2 cellular contexts compared by ENCODE assay signal in the genomic region with DNA sequence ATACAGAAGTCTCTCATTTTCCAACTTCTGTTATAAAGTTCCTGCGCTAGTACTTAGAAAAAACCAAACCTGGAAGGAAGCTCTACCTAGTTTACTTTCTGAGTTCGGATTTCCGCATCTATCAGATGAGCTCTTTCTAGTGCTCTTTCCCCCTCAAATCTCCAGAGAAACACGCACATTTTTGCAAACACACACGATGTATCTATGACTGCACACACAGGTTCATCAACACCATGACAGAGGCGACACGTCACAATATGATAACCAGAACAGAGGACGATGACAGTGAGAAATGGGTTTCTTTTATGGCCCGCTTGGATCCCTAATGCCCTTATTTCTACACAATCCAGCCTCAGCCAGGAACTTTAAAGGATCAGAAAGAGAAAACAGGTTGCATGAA.
TF ChIP-seq lines count a peak whose summit lies in the region.

No MANE protein-coding gene starts in this region.

TF ChIP-seq in IMR-90, 13 proteins besides CTCF, POLR2A, EP300 and RAD21 (continued from another document):
- TF ChIP-seq, protein P1, sequence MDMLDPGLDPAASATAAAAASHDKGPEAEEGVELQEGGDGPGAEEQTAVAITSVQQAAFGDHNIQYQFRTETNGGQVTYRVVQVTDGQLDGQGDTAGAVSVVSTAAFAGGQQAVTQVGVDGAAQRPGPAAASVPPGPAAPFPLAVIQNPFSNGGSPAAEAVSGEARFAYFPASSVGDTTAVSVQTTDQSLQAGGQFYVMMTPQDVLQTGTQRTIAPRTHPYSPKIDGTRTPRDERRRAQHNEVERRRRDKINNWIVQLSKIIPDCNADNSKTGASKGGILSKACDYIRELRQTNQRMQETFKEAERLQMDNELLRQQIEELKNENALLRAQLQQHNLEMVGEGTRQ (IDR thresholded peaks at IDR 0.05; ENCODE audit: low read depth, low read length) = no peak
- TF ChIP-seq CHD1 (IDR thresholded peaks at IDR 0.05; ENCODE audit: low read depth, low read length) = no peak
- TF ChIP-seq NFE2L2 (IDR thresholded peaks at IDR 0.05; ENCODE audit: low read depth, low read length) = no peak
- TF ChIP-seq, protein P2, sequence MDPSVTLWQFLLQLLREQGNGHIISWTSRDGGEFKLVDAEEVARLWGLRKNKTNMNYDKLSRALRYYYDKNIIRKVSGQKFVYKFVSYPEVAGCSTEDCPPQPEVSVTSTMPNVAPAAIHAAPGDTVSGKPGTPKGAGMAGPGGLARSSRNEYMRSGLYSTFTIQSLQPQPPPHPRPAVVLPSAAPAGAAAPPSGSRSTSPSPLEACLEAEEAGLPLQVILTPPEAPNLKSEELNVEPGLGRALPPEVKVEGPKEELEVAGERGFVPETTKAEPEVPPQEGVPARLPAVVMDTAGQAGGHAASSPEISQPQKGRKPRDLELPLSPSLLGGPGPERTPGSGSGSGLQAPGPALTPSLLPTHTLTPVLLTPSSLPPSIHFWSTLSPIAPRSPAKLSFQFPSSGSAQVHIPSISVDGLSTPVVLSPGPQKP (IDR thresholded peaks at IDR 0.05; ENCODE audit: borderline replicate concordance, low read depth, low read length) = no peak
- no peak for TF ChIP-seq CEBPB (IDR thresholded peaks at IDR 0.05; ENCODE audit: low read depth, low read length)
- TF ChIP-seq MAFK (IDR thresholded peaks at IDR 0.05; ENCODE audit: low read depth, low read length) = no peak
- no peak for TF ChIP-seq SMC3 (IDR thresholded peaks at IDR 0.05; ENCODE audit: low read depth, low read length)

TF ChIP-seq in neural cell, 6 proteins besides CTCF, POLR2A, EP300 and RAD21:
- TF ChIP-seq, protein P3, sequence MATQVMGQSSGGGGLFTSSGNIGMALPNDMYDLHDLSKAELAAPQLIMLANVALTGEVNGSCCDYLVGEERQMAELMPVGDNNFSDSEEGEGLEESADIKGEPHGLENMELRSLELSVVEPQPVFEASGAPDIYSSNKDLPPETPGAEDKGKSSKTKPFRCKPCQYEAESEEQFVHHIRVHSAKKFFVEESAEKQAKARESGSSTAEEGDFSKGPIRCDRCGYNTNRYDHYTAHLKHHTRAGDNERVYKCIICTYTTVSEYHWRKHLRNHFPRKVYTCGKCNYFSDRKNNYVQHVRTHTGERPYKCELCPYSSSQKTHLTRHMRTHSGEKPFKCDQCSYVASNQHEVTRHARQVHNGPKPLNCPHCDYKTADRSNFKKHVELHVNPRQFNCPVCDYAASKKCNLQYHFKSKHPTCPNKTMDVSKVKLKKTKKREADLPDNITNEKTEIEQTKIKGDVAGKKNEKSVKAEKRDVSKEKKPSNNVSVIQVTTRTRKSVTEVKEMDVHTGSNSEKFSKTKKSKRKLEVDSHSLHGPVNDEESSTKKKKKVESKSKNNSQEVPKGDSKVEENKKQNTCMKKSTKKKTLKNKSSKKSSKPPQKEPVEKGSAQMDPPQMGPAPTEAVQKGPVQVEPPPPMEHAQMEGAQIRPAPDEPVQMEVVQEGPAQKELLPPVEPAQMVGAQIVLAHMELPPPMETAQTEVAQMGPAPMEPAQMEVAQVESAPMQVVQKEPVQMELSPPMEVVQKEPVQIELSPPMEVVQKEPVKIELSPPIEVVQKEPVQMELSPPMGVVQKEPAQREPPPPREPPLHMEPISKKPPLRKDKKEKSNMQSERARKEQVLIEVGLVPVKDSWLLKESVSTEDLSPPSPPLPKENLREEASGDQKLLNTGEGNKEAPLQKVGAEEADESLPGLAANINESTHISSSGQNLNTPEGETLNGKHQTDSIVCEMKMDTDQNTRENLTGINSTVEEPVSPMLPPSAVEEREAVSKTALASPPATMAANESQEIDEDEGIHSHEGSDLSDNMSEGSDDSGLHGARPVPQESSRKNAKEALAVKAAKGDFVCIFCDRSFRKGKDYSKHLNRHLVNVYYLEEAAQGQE (IDR thresholded peaks at IDR 0.05; ENCODE audit: borderline replicate concordance) = no peak
- TF ChIP-seq POLR2AphosphoS5 (IDR thresholded peaks at IDR 0.05) (no peak), TAF1 (IDR thresholded peaks at IDR 0.05; ENCODE audit: low read depth) (no peak), MXI1 (conservative IDR thresholded peaks at IDR 0.05; ENCODE audit: poor library complexity, severe bottlenecking) (no peak), SMC3 (conservative IDR thresholded peaks at IDR 0.05; ENCODE audit: poor library complexity) (no peak), EZH2 (IDR thresholded peaks at IDR 0.05; ENCODE audit: borderline replicate concordance, insufficient read depth, low read length, poor library complexity, severe bottlenecking) (no peak)
TF ChIP-seq in neural cell: peak in this region for 0.
